8 cellular contexts compared by ENCODE assay signal in the genomic region with DNA sequence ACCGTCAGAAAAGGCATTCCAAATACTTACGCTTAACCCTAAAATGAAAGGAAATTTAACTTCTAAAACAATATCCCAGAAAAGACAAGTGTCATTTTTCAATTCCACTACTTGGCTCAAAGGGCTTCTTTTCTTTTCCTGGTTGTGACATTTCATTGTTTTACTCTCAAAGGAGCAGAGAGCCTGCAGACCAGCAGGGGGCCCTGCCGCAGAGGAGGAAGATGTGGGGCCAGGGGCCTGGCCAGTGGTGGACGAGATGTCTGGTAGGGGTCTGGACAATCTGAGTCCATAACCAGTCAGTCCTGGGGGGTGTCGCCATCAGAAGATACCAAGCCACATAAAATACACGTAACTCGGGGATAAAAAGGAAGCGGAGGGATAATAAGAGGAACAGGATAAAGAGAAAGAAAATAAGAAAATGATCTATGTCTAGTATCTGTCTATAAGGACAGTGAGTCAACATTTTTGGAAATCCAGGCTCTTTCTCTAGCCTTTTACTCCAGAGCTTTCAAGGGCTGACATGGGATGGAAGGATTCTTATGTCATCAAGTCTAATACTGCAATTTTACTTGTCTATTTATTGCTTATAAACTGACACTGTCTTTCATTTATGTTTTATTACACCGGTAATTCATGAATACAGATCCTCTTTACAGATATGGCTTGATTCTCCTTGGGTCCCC. TPM values are rescaled to one million over a fixed set of nuclear protein-coding genes. Genes with fewer than 3 reads are reported as not detected.
A peak's percentile ranks its signal among the peaks of the same experiment; 100 is the strongest.
DNase-seq lines count a peak whose midpoint lies in the region; ATAC-seq and TF ChIP-seq lines count a peak whose summit lies in the region.

No MANE protein-coding gene starts in this region.

- no peaks in the 10 kb centered on the region for H3K36me3 ChIP-seq in smooth muscle cell (ENCODE audit: low read depth)

- WGBS in smooth muscle cell (ENCODE audit: low lambda C conversion rate) = 31% methylated on average over 9 of the region's 9 CpGs

- H3K27me3 ChIP-seq in HL-60 (ENCODE audit: insufficient read depth, poor library complexity, severe bottlenecking) (no peaks in the 10 kb centered on the region), smooth muscle cell (ENCODE audit: low read depth) (no peaks in the 10 kb centered on the region)

- intact Hi-C loops in Right ventricle myocardium superior (cut with DNase I) = no loop called here

- no peak overlapping the region for H3K27ac ChIP-seq in HL-60 (replicated peaks)
- peak overlapping the region; percentile 87 for H3K27ac ChIP-seq in smooth muscle cell (ENCODE audit: low read depth)

- H3K4me3 ChIP-seq in HL-60 (replicated peaks; ENCODE audit: insufficient read depth, low read length) (no peak overlapping the region), smooth muscle cell (no peak overlapping the region)

- H3F3A ChIP-seq in smooth muscle cell (ENCODE audit: low read depth) = peaks cover 24% of the 10 kb centered on the region

- H2AFZ ChIP-seq in smooth muscle cell (ENCODE audit: low read depth) = peak overlapping the region; percentile 69

- H4K20me1 ChIP-seq in smooth muscle cell (ENCODE audit: low read depth) = no peaks in the 10 kb centered on the region

- DNase-seq in CD1c-positive myeloid dendritic cell (ENCODE audit: extremely low spot score) = peak; percentile 20
- peak in 1 of 2 experiments; percentile 17 for DNase-seq in HL-60 (ENCODE audit: low read depth in 1 of 2, low spot score in 1 of 2)
- DNase-seq in activated T-cell treated with anti-CD3 and anti-CD28 coated beads, Interleukin-2, amount 50 U/mL, for 1 hour = peak; percentile 29
- peak; percentile 54 for DNase-seq in Right ventricle myocardium superior
- DNase-seq in smooth muscle cell (lab: John Stamatoyannopoulos, UW; ENCODE audit: unreplicated experiment) = peak; percentile 9
- no peak for DNase-seq in NCI-H1930 (lab: John Stamatoyannopoulos, UW)
- no peak for DNase-seq in T1000 (lab: John Stamatoyannopoulos, UW)

- TF ChIP-seq CTCF in HL-60 (IDR thresholded peaks at IDR 0.05; ENCODE audit: insufficient read depth, low read length) (peak; percentile 56), smooth muscle cell (IDR thresholded peaks at IDR 0.05; ENCODE audit: borderline replicate concordance, insufficient read depth, poor library complexity, severe bottlenecking) (peak; percentile 79)

- peaks cover 14% of the 10 kb centered on the region for H3K4me1 ChIP-seq in smooth muscle cell (ENCODE audit: low read depth)

- H3K9ac ChIP-seq in smooth muscle cell (ENCODE audit: low read depth) = peak overlapping the region; percentile 60

- ATAC-seq in Right ventricle myocardium superior (ENCODE audit: poor library complexity) = no peak
- ATAC-seq in GM21367 (IDR thresholded peaks at IDR 0.05; ENCODE audit: unreplicated experiment) = no peak

- no peaks in the 10 kb centered on the region for H3K79me2 ChIP-seq in smooth muscle cell (ENCODE audit: low read depth)

- peak overlapping the region; percentile 79 for H3K4me2 ChIP-seq in smooth muscle cell

- H3K9me3 ChIP-seq in smooth muscle cell (replicated peaks; ENCODE audit: low read depth) = no peaks in the 10 kb centered on the region

RNA-seq across cellular contexts. Expression of a gene that starts 54.2 kb away (rescaled TPM):
- total RNA-seq in Right ventricle myocardium superior (15.0 TPM), smooth muscle cell (131 and 139 TPM in 2 replicates)
- 90.5 and 137 TPM in 2 replicates for polyA plus RNA-seq in smooth muscle cell

Comparison
In these comparisons a context has a peak if more than half of its experiments do, and no peak if none do; other contexts are left out.
1. DNase-seq: peak in CD1c-positive myeloid dendritic cell (single experiment), activated T-cell treated with anti-CD3 and anti-CD28 coated beads, Interleukin-2, amount 50 U/mL, for 1 hour (single experiment), Right ventricle myocardium superior (single experiment) and smooth muscle cell (single experiment); none in NCI-H1930 (0 of 2) and T1000 (single experiment).